15 cellular contexts compared by ENCODE assay signal in the genomic region with DNA sequence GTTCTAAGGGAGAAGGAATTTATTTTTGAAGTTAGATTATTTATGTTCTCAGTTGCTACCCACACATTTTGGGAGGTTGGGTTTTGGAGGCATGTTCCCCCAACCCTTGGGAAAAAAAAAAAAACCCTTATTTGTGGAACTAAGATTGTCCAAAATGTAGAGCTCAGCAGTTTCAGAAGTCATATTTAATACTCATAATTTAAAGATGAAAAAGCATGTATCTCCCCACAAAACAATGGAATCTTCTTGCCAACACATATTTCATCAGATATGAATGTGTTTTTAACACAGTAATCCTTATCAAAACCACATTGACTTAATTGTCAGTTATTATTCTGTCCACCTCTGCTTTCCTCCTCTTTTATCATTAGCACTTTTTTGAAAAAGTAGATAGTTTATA.
"Had no signal": no experiment of that assay in that cellular context is flagged by ENCODE, and none has a peak within 500 bp of the region (broad histone marks: within the 10 kb centered on the region; RNA-seq: fewer than 3 reads in every experiment).

No MANE protein-coding gene starts in this region.

- H3K4me3 ChIP-seq: ascending aorta, heart left ventricle, skin epidermis had no signal

- H3K27me3 Mint-ChIP-seq: activated CD4-positive, alpha-beta memory T cell treated with anti-CD3 and anti-CD28 coated beads, Interleukin-2, amount 10 ng/mL, durations not matched to agents 7 days and 5 days; activated CD4-positive, alpha-beta T cell treated with anti-CD3 and anti-CD28 coated beads for 36 hours; activated naive CD8-positive, alpha-beta T cell treated with anti-CD3 and anti-CD28 coated beads, Interleukin-2, amount 10 ng/mL, durations not matched to agents 7 days and 5 days; dendritic cell treated with granulocyte-macrophage colony-stimulating factor and Interleukin-4, amounts not matched to agents 40 ng/mL and 50 ng/mL, for 4 days; effector memory CD8-positive, alpha-beta T cell had no signal

- H3K4me1 Mint-ChIP-seq: activated CD4-positive, alpha-beta memory T cell treated with anti-CD3 and anti-CD28 coated beads, Interleukin-2, amount 10 ng/mL, durations not matched to agents 7 days and 5 days; activated CD4-positive, alpha-beta T cell treated with anti-CD3 and anti-CD28 coated beads for 36 hours; activated naive CD8-positive, alpha-beta T cell treated with anti-CD3 and anti-CD28 coated beads, Interleukin-2, amount 10 ng/mL, durations not matched to agents 7 days and 5 days; memory B cell had no signal

- FAIRE-seq: islet of Langerhans had no signal

- H3K4me1 ChIP-seq: heart left ventricle had no signal

- ATAC-seq: activated CD4-positive, alpha-beta T cell treated with anti-CD3 and anti-CD28 coated beads for 36 hours; effector memory CD8-positive, alpha-beta T cell; esophagus mucosa; heart left ventricle; left lobe of liver had no signal

- H3K36me3 ChIP-seq: ascending aorta, heart left ventricle had no signal

- H3K9me3 Mint-ChIP-seq: activated CD4-positive, alpha-beta memory T cell treated with anti-CD3 and anti-CD28 coated beads, Interleukin-2, amount 10 ng/mL, durations not matched to agents 7 days and 5 days; activated naive CD8-positive, alpha-beta T cell treated with anti-CD3 and anti-CD28 coated beads, Interleukin-2, amount 10 ng/mL, durations not matched to agents 7 days and 5 days had no signal

- H3K27me3 ChIP-seq: ascending aorta, heart left ventricle had no signal

- DNase-seq: activated CD4-positive, alpha-beta memory T cell treated with anti-CD3 and anti-CD28 coated beads, Interleukin-2, amount 10 ng/mL, durations not matched to agents 7 days and 5 days; activated CD4-positive, alpha-beta T cell treated with anti-CD3 and anti-CD28 coated beads for 36 hours; activated CD8-positive, alpha-beta memory T cell treated with anti-CD3 and anti-CD28 coated beads, Interleukin-2, amount 50 U/mL, for 4 hours; activated naive CD8-positive, alpha-beta T cell treated with anti-CD3 and anti-CD28 coated beads, Interleukin-2, amount 10 ng/mL, durations not matched to agents 7 days and 5 days; effector memory CD8-positive, alpha-beta T cell; heart left ventricle; retina; T-helper 9 cell had no signal

- H3K9me3 ChIP-seq: ascending aorta had no signal

- H3K27ac ChIP-seq: ascending aorta, heart left ventricle, skin epidermis had no signal

- H3K36me3 Mint-ChIP-seq: activated naive CD8-positive, alpha-beta T cell treated with anti-CD3 and anti-CD28 coated beads, Interleukin-2, amount 10 ng/mL, durations not matched to agents 7 days and 5 days; memory B cell had no signal

- H3K4me3 Mint-ChIP-seq: activated CD4-positive, alpha-beta memory T cell treated with anti-CD3 and anti-CD28 coated beads, Interleukin-2, amount 10 ng/mL, durations not matched to agents 7 days and 5 days; activated CD4-positive, alpha-beta T cell treated with anti-CD3 and anti-CD28 coated beads for 36 hours; activated naive CD8-positive, alpha-beta T cell treated with anti-CD3 and anti-CD28 coated beads, Interleukin-2, amount 10 ng/mL, durations not matched to agents 7 days and 5 days; dendritic cell treated with granulocyte-macrophage colony-stimulating factor and Interleukin-4, amounts not matched to agents 40 ng/mL and 50 ng/mL, for 4 days; effector memory CD8-positive, alpha-beta T cell; memory B cell had no signal

- H3K27ac Mint-ChIP-seq: activated CD4-positive, alpha-beta memory T cell treated with anti-CD3 and anti-CD28 coated beads, Interleukin-2, amount 10 ng/mL, durations not matched to agents 7 days and 5 days; activated CD4-positive, alpha-beta T cell treated with anti-CD3 and anti-CD28 coated beads for 36 hours; activated naive CD8-positive, alpha-beta T cell treated with anti-CD3 and anti-CD28 coated beads, Interleukin-2, amount 10 ng/mL, durations not matched to agents 7 days and 5 days; dendritic cell treated with granulocyte-macrophage colony-stimulating factor and Interleukin-4, amounts not matched to agents 40 ng/mL and 50 ng/mL, for 4 days; effector memory CD8-positive, alpha-beta T cell; memory B cell had no signal
